Comparison of ENCODE assay signal across 8 cellular contexts in genomic region chr12:12379831-12380730, GRCh38. TPM values are rescaled to one million over a fixed set of nuclear protein-coding genes. Genes with fewer than 3 reads are reported as not detected.
DNase-seq lines count a peak whose midpoint lies in the region; ATAC-seq, FAIRE-seq and TF ChIP-seq lines count a peak whose summit lies in the region.

No MANE protein-coding gene starts in this region.

- no peak overlapping the region for H4K5ac ChIP-seq in mesendoderm (ENCODE audit: low read length)

- no peak overlapping the region for H2AK5ac ChIP-seq in mesendoderm (ENCODE audit: low read length)

- no peaks in the 10 kb centered on the region for H3K79me1 ChIP-seq in mesendoderm (ENCODE audit: low read length)

- H3K23ac ChIP-seq in mesendoderm (ENCODE audit: low read length), result no peak overlapping the region

- H3K4me3 Mint-ChIP-seq in stimulated activated effector memory CD8-positive, alpha-beta T cell treated with anti-CD3 and anti-CD28 coated beads, Interleukin-12 subunit alpha, Interleukin-12 subunit beta, amount 100 ng/mL, for 72 hours, result peak overlapping the region; percentile 49

- ATAC-seq in GM18520 (IDR thresholded peaks at IDR 0.05; ENCODE audit: unreplicated experiment), result peak; percentile 49
- peak; percentile 87 for ATAC-seq in stimulated activated effector memory CD8-positive, alpha-beta T cell treated with anti-CD3 and anti-CD28 coated beads, Interleukin-12 subunit alpha, Interleukin-12 subunit beta, amount 100 ng/mL, for 72 hours

- no peaks in the 10 kb centered on the region for H3K36me3 ChIP-seq in breast epithelium
- no peaks in the 10 kb centered on the region for H3K36me3 ChIP-seq in mesendoderm (ENCODE audit: control insufficient read depth, insufficient read depth, low read length)

- TF ChIP-seq CTCF in breast epithelium (IDR thresholded peaks at IDR 0.05), result no peak

- H3K18ac ChIP-seq in mesendoderm (ENCODE audit: low read length), result no peak overlapping the region

- peak; percentile 47 for DNase-seq in MV-4-11 (lab: John Stamatoyannopoulos, UW)
- no peak for DNase-seq in stimulated activated effector memory CD8-positive, alpha-beta T cell treated with anti-CD3 and anti-CD28 coated beads, Interleukin-12 subunit alpha, Interleukin-12 subunit beta, amount 100 ng/mL, for 72 hours (ENCODE audit: low spot score in 2 of 2)
- DNase-seq in breast epithelium (ENCODE audit: low spot score in 2 of 2), result no peak
- no peak for DNase-seq in ureter (ENCODE audit: low spot score)
- DNase-seq in mesendoderm, result no peak
- DNase-seq in cerebellum (ENCODE audit: low spot score), result no peak

- no peak overlapping the region for H3K56ac ChIP-seq in mesendoderm (ENCODE audit: low read length)

- H3K27ac ChIP-seq in breast epithelium (peak overlapping the region in 1 of 2 donors; percentile 38), mesendoderm (ENCODE audit: low read depth, low read length) (no peak overlapping the region)

- no peaks in the 10 kb centered on the region for H3K27me3 ChIP-seq in breast epithelium
- no peaks in the 10 kb centered on the region for H3K27me3 ChIP-seq in mesendoderm (ENCODE audit: insufficient read depth, low read length, poor library complexity)

- no peak overlapping the region for H3K4me3 ChIP-seq in breast epithelium
- no peak overlapping the region for H3K4me3 ChIP-seq in mesendoderm (ENCODE audit: low read length)

- peak overlapping the region; percentile 94 for H3K27ac Mint-ChIP-seq in stimulated activated effector memory CD8-positive, alpha-beta T cell treated with anti-CD3 and anti-CD28 coated beads, Interleukin-12 subunit alpha, Interleukin-12 subunit beta, amount 100 ng/mL, for 72 hours

- H3K4me1 ChIP-seq in breast epithelium, result no peaks in the 10 kb centered on the region
- H3K4me1 ChIP-seq in mesendoderm (ENCODE audit: control insufficient read depth, low read depth, low read length), result peaks cover 4% of the 10 kb centered on the region

- no peak overlapping the region for H2BK120ac ChIP-seq in mesendoderm (ENCODE audit: low read depth, low read length)

- no peak overlapping the region for H2BK15ac ChIP-seq in mesendoderm (replicated peaks; ENCODE audit: low read depth)

- no peak overlapping the region for H3K4me2 ChIP-seq in mesendoderm (ENCODE audit: low read length)

- peak; percentile 73 for FAIRE-seq in colon (lab: Jason Lieb, UNC)

- no peak overlapping the region for H3K4ac ChIP-seq in mesendoderm (ENCODE audit: low read depth, low read length)

- intact Hi-C loops in breast epithelium (cut with DNase I; ENCODE audit: low total_unique reads), result loop anchor here (10.0 kb wide), 1 partner anchor 325 kb away; no protein-coding TSS in a partner anchor

- H3K4me1 Mint-ChIP-seq in stimulated activated effector memory CD8-positive, alpha-beta T cell treated with anti-CD3 and anti-CD28 coated beads, Interleukin-12 subunit alpha, Interleukin-12 subunit beta, amount 100 ng/mL, for 72 hours, result peaks cover 58% of the 10 kb centered on the region

- TF ChIP-seq POLR2A in breast epithelium (IDR thresholded peaks at IDR 0.05), result no peak

- H3K9ac ChIP-seq in mesendoderm (ENCODE audit: low read length), result no peak overlapping the region

- WGBS in mesendoderm (ENCODE audit: extremely low coverage, insufficient coverage, low lambda C conversion rate), result no CpG with 5 or more reads among the region's 4 CpGs

- H3K9me3 Mint-ChIP-seq in stimulated activated effector memory CD8-positive, alpha-beta T cell treated with anti-CD3 and anti-CD28 coated beads, Interleukin-12 subunit alpha, Interleukin-12 subunit beta, amount 100 ng/mL, for 72 hours, result peaks cover 3% of the 10 kb centered on the region

- peaks cover 47% of the 10 kb centered on the region for H3K36me3 Mint-ChIP-seq in stimulated activated effector memory CD8-positive, alpha-beta T cell treated with anti-CD3 and anti-CD28 coated beads, Interleukin-12 subunit alpha, Interleukin-12 subunit beta, amount 100 ng/mL, for 72 hours

- no peak overlapping the region for H2BK5ac ChIP-seq in mesendoderm (ENCODE audit: low read length)

- H3K9me3 ChIP-seq in breast epithelium, result no peaks in the 10 kb centered on the region

- no peak overlapping the region for H4K8ac ChIP-seq in mesendoderm (ENCODE audit: low read depth, low read length)

- H3K79me2 ChIP-seq in mesendoderm (ENCODE audit: control insufficient read depth, insufficient read depth, low read length), result no peaks in the 10 kb centered on the region

RNA-seq across cellular contexts. Expression of gene BORCS5, which starts 23.2 kb away (rescaled TPM):
- total RNA-seq in breast epithelium (10 to 100 TPM; 13.5 to 20.3 (median 17.4) TPM), ureter (21.6 TPM), cerebellum (25.7 TPM)
- 6.3 TPM for polyA plus RNA-seq in mesendoderm (2013, experiment 1 of 2)
- polyA plus RNA-seq in mesendoderm (2013, experiment 2 of 2), result 6.2 TPM

RNA-seq across cellular contexts. Expression of gene MANSC1, which starts 30.0 kb away (rescaled TPM):
- total RNA-seq in breast epithelium (10 to 100 TPM; 16.3 to 24.9 (median 18.7) TPM), ureter (38.9 TPM), cerebellum (2.4 TPM)
- 3.1 TPM for polyA plus RNA-seq in mesendoderm (2013, experiment 1 of 2)
- polyA plus RNA-seq in mesendoderm (2013, experiment 2 of 2), result 3.5 TPM
